ENCODE assay signal across 1 cellular context in genomic region chr19:48469056-48469881, GRCh38.
TF ChIP-seq lines count a peak whose summit lies in the region.

A gene with protein sequence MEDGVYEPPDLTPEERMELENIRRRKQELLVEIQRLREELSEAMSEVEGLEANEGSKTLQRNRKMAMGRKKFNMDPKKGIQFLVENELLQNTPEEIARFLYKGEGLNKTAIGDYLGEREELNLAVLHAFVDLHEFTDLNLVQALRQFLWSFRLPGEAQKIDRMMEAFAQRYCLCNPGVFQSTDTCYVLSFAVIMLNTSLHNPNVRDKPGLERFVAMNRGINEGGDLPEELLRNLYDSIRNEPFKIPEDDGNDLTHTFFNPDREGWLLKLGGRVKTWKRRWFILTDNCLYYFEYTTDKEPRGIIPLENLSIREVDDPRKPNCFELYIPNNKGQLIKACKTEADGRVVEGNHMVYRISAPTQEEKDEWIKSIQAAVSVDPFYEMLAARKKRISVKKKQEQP (plus strand): TSS chr19:48469369. CDS start chr19:48469508, 139 bp downstream.

TF ChIP-seq in H1, 55 proteins besides CTCF, POLR2A, EP300 and RAD21:
- no peak for TF ChIP-seq CTBP2 (IDR thresholded peaks at IDR 0.05; ENCODE audit: borderline replicate concordance, insufficient read depth, insufficient read length, low read length)
- TF ChIP-seq, protein P1, sequence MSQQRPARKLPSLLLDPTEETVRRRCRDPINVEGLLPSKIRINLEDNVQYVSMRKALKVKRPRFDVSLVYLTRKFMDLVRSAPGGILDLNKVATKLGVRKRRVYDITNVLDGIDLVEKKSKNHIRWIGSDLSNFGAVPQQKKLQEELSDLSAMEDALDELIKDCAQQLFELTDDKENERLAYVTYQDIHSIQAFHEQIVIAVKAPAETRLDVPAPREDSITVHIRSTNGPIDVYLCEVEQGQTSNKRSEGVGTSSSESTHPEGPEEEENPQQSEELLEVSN (IDR thresholded peaks at IDR 0.05): no peak
- TF ChIP-seq RXRA (IDR thresholded peaks at IDR 0.05; ENCODE audit: insufficient read depth, low read depth, low read length): no peak
- 0 out of 2 replicates have a peak, but pooled peaks have one; percentile 42 for TF ChIP-seq KDM5A (IDR thresholded peaks at IDR 0.05; ENCODE audit: low read length)
- TF ChIP-seq POLR2AphosphoS5 (IDR thresholded peaks at IDR 0.05; ENCODE audit: low read depth, low read length): peak; percentile 71
- peak; percentile 38; the same call in 1 of the 2 replicates for TF ChIP-seq YY1 (IDR thresholded peaks at IDR 0.05; ENCODE audit: low read depth, low read length)
- peak; percentile 68 for TF ChIP-seq ASH2L (IDR thresholded peaks at IDR 0.05; ENCODE audit: low read length)
- no peak for TF ChIP-seq JUND (IDR thresholded peaks at IDR 0.05; ENCODE audit: low read length)
- TF ChIP-seq JUN (IDR thresholded peaks at IDR 0.05; ENCODE audit: low read depth, low read length): no peak
- no peak for TF ChIP-seq CHD1 (IDR thresholded peaks at IDR 0.05; ENCODE audit: low read depth, low read length)
- no peak for TF ChIP-seq SUZ12 (IDR thresholded peaks at IDR 0.05; ENCODE audit: low read length)
- TF ChIP-seq SIX5 (IDR thresholded peaks at IDR 0.05; ENCODE audit: low read depth, low read length): no peak
- TF ChIP-seq GABPA (IDR thresholded peaks at IDR 0.05; ENCODE audit: borderline replicate concordance, insufficient read depth, low read length): peak; percentile 89
- peak; percentile 46; the same call in 1 of the 2 replicates for TF ChIP-seq RBBP5 (IDR thresholded peaks at IDR 0.05; ENCODE audit: borderline replicate concordance, low read depth, low read length)
- TF ChIP-seq CEBPB (IDR thresholded peaks at IDR 0.05; ENCODE audit: low read depth, low read length): no peak
- TF ChIP-seq TAF7 (optimal IDR thresholded peaks at IDR 0.05; ENCODE audit: borderline replicate concordance, low read depth, low read length): peak; percentile 91
- peak; percentile 53 for TF ChIP-seq KDM4A (IDR thresholded peaks at IDR 0.05; ENCODE audit: low read depth, low read length, severe bottlenecking)
- no peak for TF ChIP-seq SIRT6 (IDR thresholded peaks at IDR 0.05; ENCODE audit: low read length)
- TF ChIP-seq, protein P2, sequence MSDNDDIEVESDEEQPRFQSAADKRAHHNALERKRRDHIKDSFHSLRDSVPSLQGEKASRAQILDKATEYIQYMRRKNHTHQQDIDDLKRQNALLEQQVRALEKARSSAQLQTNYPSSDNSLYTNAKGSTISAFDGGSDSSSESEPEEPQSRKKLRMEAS (IDR thresholded peaks at IDR 0.05): peak; percentile 67
- TF ChIP-seq BRCA1 (IDR thresholded peaks at IDR 0.05; ENCODE audit: low read depth, low read length): 0 out of 2 replicates have a peak, but pooled peaks have one; percentile 31
- TF ChIP-seq SP1 (IDR thresholded peaks at IDR 0.05; ENCODE audit: low read depth, low read length): peak; percentile 98
- TF ChIP-seq CBX5 (IDR thresholded peaks at IDR 0.05; ENCODE audit: low read depth, low read length): no peak
- peak; percentile 6; the same call in 1 of the 2 replicates for TF ChIP-seq USF2 (IDR thresholded peaks at IDR 0.05; ENCODE audit: low read length)
- TF ChIP-seq TBP (IDR thresholded peaks at IDR 0.05; ENCODE audit: low read depth, low read length): peak; percentile 91
- TF ChIP-seq TCF12 (IDR thresholded peaks at IDR 0.05; ENCODE audit: low read depth, low read length): no peak
- TF ChIP-seq PHF8 (conservative IDR thresholded peaks at IDR 0.05; ENCODE audit: low read depth, low read length): peak; percentile 98
- TF ChIP-seq TAF1 (IDR thresholded peaks at IDR 0.05; ENCODE audit: low read depth, low read length): peak; percentile 94
- TF ChIP-seq, protein P3, sequence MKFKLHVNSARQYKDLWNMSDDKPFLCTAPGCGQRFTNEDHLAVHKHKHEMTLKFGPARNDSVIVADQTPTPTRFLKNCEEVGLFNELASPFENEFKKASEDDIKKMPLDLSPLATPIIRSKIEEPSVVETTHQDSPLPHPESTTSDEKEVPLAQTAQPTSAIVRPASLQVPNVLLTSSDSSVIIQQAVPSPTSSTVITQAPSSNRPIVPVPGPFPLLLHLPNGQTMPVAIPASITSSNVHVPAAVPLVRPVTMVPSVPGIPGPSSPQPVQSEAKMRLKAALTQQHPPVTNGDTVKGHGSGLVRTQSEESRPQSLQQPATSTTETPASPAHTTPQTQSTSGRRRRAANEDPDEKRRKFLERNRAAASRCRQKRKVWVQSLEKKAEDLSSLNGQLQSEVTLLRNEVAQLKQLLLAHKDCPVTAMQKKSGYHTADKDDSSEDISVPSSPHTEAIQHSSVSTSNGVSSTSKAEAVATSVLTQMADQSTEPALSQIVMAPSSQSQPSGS (IDR thresholded peaks at IDR 0.05; ENCODE audit: low read length): peak; percentile 68; the same call in 1 of the 2 replicates
- peak; percentile 88 for TF ChIP-seq SP2 (IDR thresholded peaks at IDR 0.05; ENCODE audit: low read length)
- TF ChIP-seq MAFK (IDR thresholded peaks at IDR 0.05; ENCODE audit: low read depth, low read length): no peak
- TF ChIP-seq RFX5 (IDR thresholded peaks at IDR 0.05; ENCODE audit: borderline replicate concordance, low read depth, low read length): no peak
- peak; percentile 92 for TF ChIP-seq CHD2 (IDR thresholded peaks at IDR 0.05; ENCODE audit: low read length)
- TF ChIP-seq CREB1 (IDR thresholded peaks at IDR 0.05): peak; percentile 79
- TF ChIP-seq SIN3A (conservative IDR thresholded peaks at IDR 0.05 in 1 of 2, IDR thresholded peaks at IDR 0.05 in 1 of 2; ENCODE audit: low read depth in 1 of 2, low read length in 2 of 2): peak; percentile 59 to 70; a peak in 1 of 4 replicates
- peak; percentile 96 for TF ChIP-seq SP4 (IDR thresholded peaks at IDR 0.05; ENCODE audit: low read length)
- TF ChIP-seq ZNF274 (IDR thresholded peaks at IDR 0.05; ENCODE audit: borderline replicate concordance, extremely low read depth, low read length): no peak
